ENCODE assay signal across 18 cellular contexts in genomic region chr19:30743702-30744101, GRCh38.
DNase-seq lines count a peak whose midpoint lies in the region; TF ChIP-seq lines count a peak whose summit lies in the region.
"Had no signal": no experiment of that assay in that cellular context is flagged by ENCODE, and none has a peak within 500 bp of the region (broad histone marks: within the 10 kb centered on the region; RNA-seq: fewer than 3 reads in every experiment).

No MANE protein-coding gene starts in this region.

- H3K9me3 Mint-ChIP-seq in osteocyte (ENCODE audit: unreplicated experiment) (peaks cover 22% of the 10 kb centered on the region), endodermal cell (no peaks in the 10 kb centered on the region)
- H3K9me3 Mint-ChIP-seq: CD8-positive, alpha-beta T cell; GM23338; H9 had no signal

- no peaks in the 10 kb centered on the region for H3K9me3 ChIP-seq in endodermal cell (ENCODE audit: control insufficient read depth, low read length)
- H3K9me3 ChIP-seq: BLaER1, Caco-2 had no signal

- H3K27ac ChIP-seq in coronary artery = no peak overlapping the region
- H3K27ac ChIP-seq in endodermal cell (ENCODE audit: low read depth, low read length) = no peak overlapping the region
- H3K27ac ChIP-seq: 22Rv1, BLaER1, C4-2B had no signal

- no peaks in the 10 kb centered on the region for H3K36me3 ChIP-seq in endodermal cell (ENCODE audit: control insufficient read depth, insufficient read depth, low read length)
- H3K36me3 ChIP-seq: BLaER1 had no signal

- no peak overlapping the region for H3K9ac ChIP-seq in endodermal cell (ENCODE audit: extremely low read depth, low read length, poor library complexity, severe bottlenecking)
- H3K9ac ChIP-seq: BLaER1 had no signal

- DNase-seq in activated CD8-positive, alpha-beta memory T cell treated with anti-CD3 and anti-CD28 coated beads for 24 hours = peak; percentile 37
- DNase-seq in activated CD8-positive, alpha-beta memory T cell treated with anti-CD3 and anti-CD28 coated beads, Interleukin-2, amount 50 U/mL, for 48 hours = no peak
- DNase-seq in coronary artery (ENCODE audit: low spot score) (peak; percentile 56), osteocyte (ENCODE audit: extremely low spot score, unreplicated experiment) (peak; percentile 81), endodermal cell (no peak)
- DNase-seq in stimulated activated CD4-positive, alpha-beta T cell treated with anti-CD3 and anti-CD28 coated beads, Interleukin-15, amount 100 ng/mL, for 24 hours = no peak
- DNase-seq: Caco-2; CD4-positive, CD25-positive, alpha-beta regulatory T cell; CD8-positive, alpha-beta T cell; DMS153; DND-41; H9 had no signal

- H3K4me3 ChIP-seq in coronary artery = no peak overlapping the region
- H3K4me3 ChIP-seq in endodermal cell (ENCODE audit: low read length) = no peak overlapping the region
- H3K4me3 ChIP-seq: BLaER1, GM12878, GM23338 had no signal

- TF ChIP-seq CTCF in coronary artery (IDR thresholded peaks at IDR 0.05) (no peak), osteocyte (IDR thresholded peaks at IDR 0.05) (no peak), endodermal cell (conservative IDR thresholded peaks at IDR 0.05) (no peak)

- no peaks in the 10 kb centered on the region for H3K4me1 ChIP-seq in endodermal cell (ENCODE audit: control insufficient read depth, insufficient read depth, low read length)
- H3K4me1 ChIP-seq: Caco-2 had no signal

- H3K4me3 Mint-ChIP-seq in osteocyte (ENCODE audit: unreplicated experiment) (no peak overlapping the region), endodermal cell (no peak overlapping the region)
- H3K4me3 Mint-ChIP-seq: B cell; CD4-positive, CD25-positive, alpha-beta regulatory T cell; CD8-positive, alpha-beta T cell; GM23338; H9 had no signal

- H3K27me3 Mint-ChIP-seq in osteocyte (ENCODE audit: unreplicated experiment) = no peaks in the 10 kb centered on the region
- H3K27me3 Mint-ChIP-seq in endodermal cell (ENCODE audit: insufficient read depth) = no peaks in the 10 kb centered on the region
- H3K27me3 Mint-ChIP-seq: B cell had no signal

- H3K27me3 ChIP-seq in endodermal cell (ENCODE audit: control insufficient read depth, insufficient read depth, low read length, poor library complexity, severe bottlenecking) = no peaks in the 10 kb centered on the region
- H3K27me3 ChIP-seq: BLaER1 had no signal

- 86 to 100% methylated on average over 1 to 5 of the region's 5 CpGs for WGBS in endodermal cell (ENCODE audit: insufficient coverage in 1 of 2, insufficient read length in 1 of 2), 2 experiments

- H3K4me1 Mint-ChIP-seq in osteocyte (ENCODE audit: unreplicated experiment) (no peaks in the 10 kb centered on the region), endodermal cell (no peaks in the 10 kb centered on the region)
- H3K4me1 Mint-ChIP-seq: B cell; CD4-positive, CD25-positive, alpha-beta regulatory T cell; GM23338; H9 had no signal

- H3K27ac Mint-ChIP-seq in osteocyte (ENCODE audit: unreplicated experiment) (no peak overlapping the region), endodermal cell (no peak overlapping the region)
- H3K27ac Mint-ChIP-seq: B cell; CD4-positive, CD25-positive, alpha-beta regulatory T cell; CD8-positive, alpha-beta T cell; GM23338; H9 had no signal

- H3K36me3 Mint-ChIP-seq in osteocyte (ENCODE audit: unreplicated experiment) (no peaks in the 10 kb centered on the region), endodermal cell (ENCODE audit: low read depth) (no peaks in the 10 kb centered on the region)
- H3K36me3 Mint-ChIP-seq: CD4-positive, CD25-positive, alpha-beta regulatory T cell; CD8-positive, alpha-beta T cell had no signal

Comparison
In these comparisons a context has a peak if more than half of its experiments do, and no peak if none do; other contexts are left out.
1. DNase-seq: peak in activated CD8-positive, alpha-beta memory T cell treated with anti-CD3 and anti-CD28 coated beads for 24 hours (single experiment), coronary artery (single experiment) and osteocyte (single experiment); none in activated CD8-positive, alpha-beta memory T cell treated with anti-CD3 and anti-CD28 coated beads, Interleukin-2, amount 50 U/mL, for 48 hours (single experiment), endodermal cell (single experiment) and stimulated activated CD4-positive, alpha-beta T cell treated with anti-CD3 and anti-CD28 coated beads, Interleukin-15, amount 100 ng/mL, for 24 hours (single experiment).